8 cellular contexts compared by ENCODE assay signal in the genomic region with DNA sequence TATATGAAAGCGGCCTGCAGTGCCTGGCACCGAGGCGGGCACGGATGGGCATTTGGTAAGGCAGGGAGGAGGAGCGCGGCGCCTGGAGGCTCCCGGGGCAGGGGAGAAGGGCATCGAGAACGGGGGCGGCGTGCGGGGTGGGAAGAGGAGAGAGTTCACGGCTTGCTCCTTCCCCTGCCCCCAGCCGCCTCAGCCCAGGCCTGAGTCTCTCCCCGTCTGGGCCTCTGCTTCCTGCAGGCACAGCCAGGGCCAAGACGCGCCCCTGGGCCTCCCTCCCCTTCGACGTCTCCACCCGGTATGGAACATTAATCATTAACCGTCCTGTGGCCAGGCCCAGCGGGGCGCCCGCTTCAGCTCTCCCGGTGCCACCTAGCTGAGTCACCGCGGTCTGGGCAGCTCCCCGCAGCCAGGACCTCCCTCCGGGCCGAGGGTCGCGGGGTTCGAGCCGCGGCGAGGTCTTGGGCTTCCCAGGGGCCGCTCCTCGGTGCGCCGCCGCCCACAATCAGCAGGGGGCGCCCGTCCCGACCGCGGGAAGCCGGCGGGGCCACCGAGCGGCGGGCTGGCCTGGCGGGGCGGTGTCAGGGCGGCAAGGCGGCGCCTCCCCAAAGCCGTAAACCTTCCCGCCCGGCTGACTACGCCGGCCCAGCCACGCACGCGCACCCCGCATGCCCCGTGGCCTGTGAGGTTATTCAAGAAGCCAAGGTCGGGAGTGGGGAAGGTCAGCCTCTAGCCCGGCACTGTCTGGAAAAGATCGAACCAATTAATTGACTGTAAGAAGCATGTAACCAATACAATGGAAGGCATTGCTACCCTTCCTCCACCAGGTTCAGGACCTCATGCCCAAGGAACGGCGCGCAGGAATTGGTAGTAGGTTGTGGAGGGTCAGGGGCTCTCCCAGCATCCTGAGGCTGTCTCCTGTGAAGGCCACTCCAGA. TPM values are rescaled to one million over a fixed set of nuclear protein-coding genes. Genes with fewer than 3 reads are reported as not detected.
DNase-seq lines count a peak whose midpoint lies in the region; ATAC-seq and TF ChIP-seq lines count a peak whose summit lies in the region.

No MANE protein-coding gene starts in this region.

- TF ChIP-seq CTCF in dorsolateral prefrontal cortex (IDR thresholded peaks at IDR 0.05 in 54 of 56, conservative IDR thresholded peaks at IDR 0.05 in 2 of 56; ENCODE audit: low read depth in 1 of 56, partially characterized antibody in 56 of 56), result peak; percentile 48 to 97 (median 83)

- H3K4me3 ChIP-seq in dorsolateral prefrontal cortex, result peak overlapping the region; percentile 9 to 65 (median 49)

- DNase-seq in AML-193 (lab: John Stamatoyannopoulos, UW) (peak; percentile 52 to 63), NCI-H510A (lab: John Stamatoyannopoulos, UW) (peak; percentile 29), dorsolateral prefrontal cortex (peak in 9 of 10 donors; percentile 18 to 78 (median 38)), medulla oblongata (ENCODE audit: extremely low spot score) (peak; percentile 46)
- DNase-seq in activated CD4-positive, alpha-beta T cell treated with anti-CD3 and anti-CD28 coated beads, Interleukin-2, amount 50 U/mL, for 24 hours (ENCODE audit: low read depth in 1 of 2, low spot score in 1 of 2), result peak; percentile 73
- peak; percentile 67 to 78 (median 70) for DNase-seq in stimulated activated CD4-positive, alpha-beta T cell treated with anti-CD3 and anti-CD28 coated beads, TNF-alpha, amount 100 ng/mL, for 48 hours (ENCODE audit: low read depth in 3 of 3)

- peak overlapping the region in 18 of 59 donors; percentile 1 to 70 (median 36) for H3K27ac ChIP-seq in dorsolateral prefrontal cortex

- ATAC-seq in GM19035 (IDR thresholded peaks at IDR 0.05; ENCODE audit: unreplicated experiment) (peak; percentile 61), HG03280 (IDR thresholded peaks at IDR 0.05; ENCODE audit: unreplicated experiment) (peak; percentile 65)

- intact Hi-C loops in dorsolateral prefrontal cortex (cut with DNase I), result loop anchor here (2.0 to 5.0 kb wide), 4 partner anchors 63 to 188 kb away; a partner anchor contains a TSS

- H3K27me3 ChIP-seq in dorsolateral prefrontal cortex, result no peaks in the 10 kb centered on the region

RNA-seq across cellular contexts. Expression of a gene that starts 23.4 kb away (rescaled TPM):
- under 1 TPM in 11 of 120 experiments, not detected in 109; 0.12 to 0.22 (median 0.16) TPM for total RNA-seq in dorsolateral prefrontal cortex
